Comparison of ENCODE assay signal across 15 cellular contexts in the genomic region with DNA sequence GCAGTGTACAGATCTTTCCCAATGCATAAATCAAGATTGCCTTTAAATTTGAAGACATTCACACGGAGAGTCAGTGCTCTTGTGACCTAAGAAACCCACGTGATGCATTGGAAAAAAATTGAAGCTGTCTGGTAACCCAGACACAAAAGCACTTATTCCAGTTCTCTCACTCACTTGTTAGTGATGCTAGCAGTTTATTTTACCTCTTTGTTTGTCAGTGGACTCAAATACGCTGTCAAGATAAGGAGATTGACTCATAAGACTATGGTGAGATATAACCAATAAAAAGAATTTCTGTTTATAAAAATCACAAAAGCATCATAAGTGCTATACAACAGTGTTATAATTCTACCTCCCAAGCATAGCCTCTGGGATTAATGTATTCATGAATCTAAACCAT.
DNase-seq lines count a peak whose midpoint lies in the region; TF ChIP-seq lines count a peak whose summit lies in the region.
"Had no signal": no experiment of that assay in that cellular context is flagged by ENCODE, and none has a peak within 500 bp of the region (broad histone marks: within the 10 kb centered on the region; RNA-seq: fewer than 3 reads in every experiment).

No MANE protein-coding gene starts in this region.

- H3K23ac ChIP-seq in trophoblast cell (ENCODE audit: low read length) = no peak overlapping the region

- H3K4me3 ChIP-seq in brain microvascular endothelial cell (ENCODE audit: low read depth, low read length) = no peak overlapping the region
- H3K4me3 ChIP-seq in trophoblast cell (ENCODE audit: low read depth, low read length) = no peak overlapping the region
- H3K4me3 ChIP-seq in OCI-LY7 (ENCODE audit: low read depth, low read length, poor library complexity, severe bottlenecking) = no peak overlapping the region
- no peak overlapping the region for H3K4me3 ChIP-seq in smooth muscle cell
- H3K4me3 ChIP-seq: A549, BLaER1, HAP-1 had no signal

- H4K91ac ChIP-seq in trophoblast cell (ENCODE audit: low read depth, low read length) = no peak overlapping the region

- H3K9ac ChIP-seq in trophoblast cell (ENCODE audit: low read length) (no peak overlapping the region), smooth muscle cell (ENCODE audit: low read depth) (no peak overlapping the region)
- H3K9ac ChIP-seq: BLaER1 had no signal

- H3K4me1 ChIP-seq in trophoblast cell (ENCODE audit: control insufficient read depth in 1 of 2, insufficient read depth in 2 of 2, low read length in 2 of 2) (no peaks in the 10 kb centered on the region), OCI-LY7 (ENCODE audit: insufficient read depth, low read length, poor library complexity, severe bottlenecking) (no peaks in the 10 kb centered on the region), smooth muscle cell (ENCODE audit: low read depth) (peaks cover 5% of the 10 kb centered on the region)
- H3K4me1 ChIP-seq: A549, BLaER1 had no signal

- POLR2A ChIA-PET in OCI-LY7 (lab: Charles Lee) = no interaction called here

- H3K9me2 ChIP-seq in OCI-LY7 (ENCODE audit: insufficient read depth, low read length) = no peaks in the 10 kb centered on the region

- no peak overlapping the region for H2BK12ac ChIP-seq in trophoblast cell (ENCODE audit: low read length)

- no peak for TF ChIP-seq CTCF in brain microvascular endothelial cell (IDR thresholded peaks at IDR 0.05; ENCODE audit: low read depth, low read length, missing control alignments)
- TF ChIP-seq CTCF in OCI-LY7 (conservative IDR thresholded peaks at IDR 0.05; ENCODE audit: low read length) = no peak
- no peak for TF ChIP-seq CTCF in smooth muscle cell (IDR thresholded peaks at IDR 0.05; ENCODE audit: borderline replicate concordance, insufficient read depth, poor library complexity, severe bottlenecking)

- in situ Hi-C loops in brain microvascular endothelial cell (cut with HindIII; ENCODE audit: low pct_ligation_motif_present, low sequenced_read_pairs) = no loop called here

- no peak overlapping the region for H2AFZ ChIP-seq in trophoblast cell (ENCODE audit: insufficient read depth, low read length, poor library complexity)
- H2AFZ ChIP-seq in OCI-LY7 (ENCODE audit: low read length) = no peak overlapping the region
- no peak overlapping the region for H2AFZ ChIP-seq in smooth muscle cell (ENCODE audit: low read depth)

- no peak overlapping the region for H3K4ac ChIP-seq in trophoblast cell (ENCODE audit: low read depth, low read length)

- H3K9me3 ChIP-seq in trophoblast cell (ENCODE audit: insufficient read depth, low read depth, low read length) (no peaks in the 10 kb centered on the region), OCI-LY7 (ENCODE audit: low read length) (no peaks in the 10 kb centered on the region), smooth muscle cell (replicated peaks; ENCODE audit: low read depth) (no peaks in the 10 kb centered on the region)
- H3K9me3 ChIP-seq: A549, BLaER1, HAP-1 had no signal

- H3K27me3 ChIP-seq in brain microvascular endothelial cell (replicated peaks) (no peaks in the 10 kb centered on the region), trophoblast cell (ENCODE audit: insufficient read depth, low read length) (no peaks in the 10 kb centered on the region), smooth muscle cell (ENCODE audit: low read depth) (no peaks in the 10 kb centered on the region)
- H3K27me3 ChIP-seq: BLaER1 had no signal

- peak; percentile 0 for DNase-seq in NCI-H2227 (lab: John Stamatoyannopoulos, UW; ENCODE audit: unreplicated experiment)
- no peak for DNase-seq in NCI-H2227 treated with DMSO at 0.1 percent for 48 hours (lab: John Stamatoyannopoulos, UW)
- DNase-seq in brain microvascular endothelial cell = peak; percentile 42
- peak; percentile 37 to 55 for DNase-seq in trophoblast cell
- no peak for DNase-seq in OCI-LY7 (ENCODE audit: low spot score)
- DNase-seq in substantia nigra (lab: John Stamatoyannopoulos, UW) = no peak
- DNase-seq in smooth muscle cell (lab: John Stamatoyannopoulos, UW; ENCODE audit: unreplicated experiment) = no peak
- DNase-seq: CD4-positive, alpha-beta memory T cell; DMS153; DMS79; GDM1 had no signal

- H3F3A ChIP-seq in smooth muscle cell (ENCODE audit: low read depth) = no peaks in the 10 kb centered on the region

- no CpG with 5 or more reads among the region's 3 CpGs for WGBS in trophoblast cell (ENCODE audit: extremely low coverage, insufficient coverage, insufficient read length)
- WGBS in smooth muscle cell (ENCODE audit: low lambda C conversion rate) = 52% methylated on average over 3 of the region's 3 CpGs

- intact Hi-C loops in OCI-LY7 (cut with micrococcal nuclease; ENCODE audit: unreplicated experiment) = no loop called here

- H3K27ac ChIP-seq in brain microvascular endothelial cell (peak overlapping the region; percentile 28), trophoblast cell (ENCODE audit: low read depth, low read length) (no peak overlapping the region), OCI-LY7 (ENCODE audit: low read depth, low read length, poor library complexity, severe bottlenecking) (no peak overlapping the region), substantia nigra (ENCODE audit: low read depth, low read length, poor library complexity, severe bottlenecking) (no peak overlapping the region), smooth muscle cell (ENCODE audit: low read depth) (no peak overlapping the region)
- H3K27ac ChIP-seq: 22Rv1, A549, BLaER1 had no signal

- CTCF ChIA-PET in OCI-LY7 (lab: Charles Lee; ENCODE audit: unreplicated experiment) = no interaction called here

- no peak overlapping the region for H2AK5ac ChIP-seq in trophoblast cell (ENCODE audit: low read length)

- H3K4me2 ChIP-seq in trophoblast cell (ENCODE audit: low read length) = no peak overlapping the region
- no peak overlapping the region for H3K4me2 ChIP-seq in OCI-LY7 (ENCODE audit: low read length)
- no peak overlapping the region for H3K4me2 ChIP-seq in smooth muscle cell
- H3K4me2 ChIP-seq: A549, BLaER1 had no signal

- no peak overlapping the region for H3K18ac ChIP-seq in trophoblast cell (ENCODE audit: low read length)

- no peak overlapping the region for H4K8ac ChIP-seq in trophoblast cell (ENCODE audit: low read depth, low read length)

- H3K36me3 ChIP-seq in brain microvascular endothelial cell (replicated peaks) (no peaks in the 10 kb centered on the region), trophoblast cell (ENCODE audit: control insufficient read depth in 1 of 2, insufficient read depth in 2 of 2, low read length in 2 of 2) (no peaks in the 10 kb centered on the region), OCI-LY7 (ENCODE audit: insufficient read depth, low read length) (no peaks in the 10 kb centered on the region), smooth muscle cell (ENCODE audit: low read depth) (no peaks in the 10 kb centered on the region)
- H3K36me3 ChIP-seq: BLaER1, HAP-1 had no signal

- H4K20me1 ChIP-seq in OCI-LY7 (ENCODE audit: insufficient read depth, low read length) (no peaks in the 10 kb centered on the region), smooth muscle cell (ENCODE audit: low read depth) (no peaks in the 10 kb centered on the region)
- H4K20me1 ChIP-seq: BLaER1 had no signal

- BruUV-seq in OCI-LY7 (replicated peaks; lab: Mats Ljungman, UMichigan) = no TSS peak

- H2BK120ac ChIP-seq in trophoblast cell (ENCODE audit: insufficient read depth, low read length, poor library complexity) = no peak overlapping the region

- no peak overlapping the region for H2BK5ac ChIP-seq in trophoblast cell (ENCODE audit: low read depth, low read length, poor library complexity)

- H3K79me2 ChIP-seq in trophoblast cell (ENCODE audit: control insufficient read depth, insufficient read depth, low read length, poor library complexity) (no peaks in the 10 kb centered on the region), OCI-LY7 (ENCODE audit: insufficient read depth, low read depth, low read length) (no peaks in the 10 kb centered on the region), smooth muscle cell (ENCODE audit: low read depth) (no peaks in the 10 kb centered on the region)

- H3K79me1 ChIP-seq in trophoblast cell (ENCODE audit: low read length) = no peaks in the 10 kb centered on the region

- H4K12ac ChIP-seq in trophoblast cell (ENCODE audit: low read depth, low read length) = no peak overlapping the region

- H3K14ac ChIP-seq in trophoblast cell (ENCODE audit: low read length) = no peak overlapping the region

Comparison
In these comparisons a context has a peak if more than half of its experiments do, and no peak if none do; other contexts are left out.
1. DNase-seq: peak in NCI-H2227 (single experiment), brain microvascular endothelial cell (single experiment) and trophoblast cell (2 of 2); none in NCI-H2227 treated with DMSO at 0.1 percent for 48 hours (single experiment), OCI-LY7 (single experiment), substantia nigra (0 of 49) and smooth muscle cell (single experiment).